In genomic region chr11:61834278-61835004, GRCh38 we compare ENCODE assay signal across 8 cellular contexts. TPM values are rescaled to one million over a fixed set of nuclear protein-coding genes. Genes with fewer than 3 reads are reported as not detected.
DNase-seq lines count a peak whose midpoint lies in the region; ATAC-seq lines count a peak whose summit lies in the region.

No MANE protein-coding gene starts in this region.

- peak; percentile 81 for ATAC-seq in GM19397 (IDR thresholded peaks at IDR 0.05; ENCODE audit: unreplicated experiment)
- peak; percentile 91 for ATAC-seq in HG03442 (IDR thresholded peaks at IDR 0.05; ENCODE audit: unreplicated experiment)
- peak; percentile 31 for ATAC-seq in left lobe of liver

- DNase-seq in EL (peak; percentile 38), RPMI7951 (ENCODE audit: low read depth) (peak; percentile 74), caudate nucleus (lab: John Stamatoyannopoulos, UW) (peak in 17 of 61 donors; percentile 7 to 46 (median 22)), left lobe of liver (ENCODE audit: low spot score) (no peak), superior temporal gyrus (ENCODE audit: extremely low spot score) (peak; percentile 31), NCI-H748 (lab: John Stamatoyannopoulos, UW; ENCODE audit: unreplicated experiment) (no peak)

- peak overlapping the region; percentile 64 for H3K27ac ChIP-seq in caudate nucleus (ENCODE audit: low read depth, low read length)

RNA-seq across cellular contexts. Expression of gene FADS2, which starts 6.3 kb away (rescaled TPM):
- 42.3 and 48.8 TPM in 2 replicates for total RNA-seq in RPMI7951 (2014; rRNA removed; shearing (Covaris generic))
- 113 TPM for total RNA-seq in left lobe of liver

RNA-seq across cellular contexts. Expression of gene FADS1, which starts 17.6 kb away (rescaled TPM):
- total RNA-seq in RPMI7951 (2014; rRNA removed; shearing (Covaris generic)): 40.8 and 50.6 TPM in 2 replicates
- total RNA-seq in left lobe of liver: 34.6 TPM

RNA-seq across cellular contexts. Expression of gene FEN1, which starts 41.7 kb away (rescaled TPM):
- 75.8 and 97.4 TPM in 2 replicates for total RNA-seq in RPMI7951 (2014; rRNA removed; shearing (Covaris generic))
- total RNA-seq in left lobe of liver: 5.1 TPM

RNA-seq across cellular contexts. Expression of gene TMEM258, which starts 42.0 kb away (rescaled TPM):
- total RNA-seq in RPMI7951 (2014; rRNA removed; shearing (Covaris generic)): 158 and 203 TPM in 2 replicates
- 58.5 TPM for total RNA-seq in left lobe of liver

RNA-seq across cellular contexts. Expression of gene FADS3, which starts 56.9 kb away (rescaled TPM):
- 60.9 and 65.1 TPM in 2 replicates for total RNA-seq in RPMI7951 (2014; rRNA removed; shearing (Covaris generic))
- 15.0 TPM for total RNA-seq in left lobe of liver

Comparison
In these comparisons a context has a peak if more than half of its experiments do, and no peak if none do; other contexts are left out.
1. DNase-seq: peak in EL (single experiment), RPMI7951 (single experiment) and superior temporal gyrus (single experiment); none in left lobe of liver (single experiment) and NCI-H748 (single experiment).
2. ATAC-seq: peak in every context shown above with its lines; median percentile 91 in HG03442; 81 in GM19397; 31 in left lobe of liver.
3. RNA of gene FEN1, which starts 41.7 kb away (total RNA-seq): 75.8 to 97.4 TPM in RPMI7951; 5.1 TPM in left lobe of liver (single experiment); every median in the first group is over 10 times any median in the second.